ENCODE assay signal across 21 cellular contexts in the genomic region with DNA sequence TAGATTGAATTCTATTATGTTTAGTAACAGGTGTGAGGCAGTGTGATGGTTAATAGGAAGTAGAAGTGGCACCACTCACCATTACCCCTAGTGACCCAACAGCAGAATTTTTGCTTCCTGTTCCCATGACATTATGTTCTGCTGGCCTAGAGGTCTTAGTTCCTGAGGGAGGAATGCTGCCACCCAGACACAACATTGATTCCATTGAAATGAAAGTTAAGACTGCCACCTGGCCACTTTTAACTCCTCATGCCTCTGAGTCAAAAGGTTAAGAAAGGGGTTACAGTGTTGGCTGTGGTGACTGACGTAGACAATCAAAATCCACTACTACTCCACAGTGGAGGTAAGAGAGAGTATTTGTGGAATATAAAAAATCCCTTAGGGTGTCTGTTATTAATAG.
DNase-seq lines count a peak whose midpoint lies in the region; TF ChIP-seq lines count a peak whose summit lies in the region.
"Had no signal": no experiment of that assay in that cellular context is flagged by ENCODE, and none has a peak within 500 bp of the region (broad histone marks: within the 10 kb centered on the region; RNA-seq: fewer than 3 reads in every experiment).

No MANE protein-coding gene starts in this region.

- no peaks in the 10 kb centered on the region for H3K79me2 ChIP-seq in neural progenitor cell (ENCODE audit: low read depth)

- peaks cover 2% of the 10 kb centered on the region for H3K27me3 Mint-ChIP-seq in endothelial cell (ENCODE audit: unreplicated experiment)
- H3K27me3 Mint-ChIP-seq in neural progenitor cell (ENCODE audit: insufficient read depth, low read depth) = peaks cover 4% of the 10 kb centered on the region
- H3K27me3 Mint-ChIP-seq: B cell; CD4-positive, alpha-beta T cell had no signal

- H3K36me3 ChIP-seq in neural progenitor cell = no peaks in the 10 kb centered on the region
- no peaks in the 10 kb centered on the region for H3K36me3 ChIP-seq in right atrium auricular region
- H3K36me3 ChIP-seq: BLaER1, HAP-1 had no signal

- H3K4me1 Mint-ChIP-seq in endothelial cell (ENCODE audit: unreplicated experiment) (peaks cover 8% of the 10 kb centered on the region), neural progenitor cell (peaks cover 36% of the 10 kb centered on the region)
- H3K4me1 Mint-ChIP-seq: B cell had no signal

- H3K27me3 ChIP-seq in neural progenitor cell (no peaks in the 10 kb centered on the region), right atrium auricular region (no peaks in the 10 kb centered on the region)
- H3K27me3 ChIP-seq: BLaER1 had no signal

- no peak overlapping the region for H3K4me2 ChIP-seq in neural progenitor cell
- H3K4me2 ChIP-seq: BLaER1 had no signal

- no peaks in the 10 kb centered on the region for H3K9me3 ChIP-seq in neural progenitor cell (ENCODE audit: low read depth)
- H3K9me3 ChIP-seq in right atrium auricular region = no peaks in the 10 kb centered on the region
- H3K9me3 ChIP-seq: BLaER1, HAP-1 had no signal

- H3K4me3 Mint-ChIP-seq in endothelial cell (ENCODE audit: unreplicated experiment) = no peak overlapping the region
- H3K4me3 Mint-ChIP-seq in neural progenitor cell = no peak overlapping the region
- H3K4me3 Mint-ChIP-seq: B cell; CD4-positive, alpha-beta T cell; HFFc6 had no signal

- H2AFZ ChIP-seq in neural progenitor cell (replicated peaks) = no peak overlapping the region

- H3F3A ChIP-seq in neural progenitor cell (ENCODE audit: low read depth) = no peaks in the 10 kb centered on the region

- H3K4me3 ChIP-seq in neural progenitor cell (no peak overlapping the region), right atrium auricular region (no peak overlapping the region)
- H3K4me3 ChIP-seq: BLaER1, GM12878, HAP-1 had no signal

- H3K27ac Mint-ChIP-seq in endothelial cell (ENCODE audit: unreplicated experiment) (peak overlapping the region; percentile 25), neural progenitor cell (peak overlapping the region; percentile 83)
- H3K27ac Mint-ChIP-seq: B cell; CD4-positive, alpha-beta T cell; HFFc6 had no signal

- H3K9ac ChIP-seq in neural progenitor cell = no peak overlapping the region
- H3K9ac ChIP-seq: BLaER1 had no signal

- H3K9me3 Mint-ChIP-seq in endothelial cell (ENCODE audit: unreplicated experiment) (no peaks in the 10 kb centered on the region), neural progenitor cell (no peaks in the 10 kb centered on the region)
- H3K9me3 Mint-ChIP-seq: CD4-positive, alpha-beta T cell had no signal

- H3K27ac ChIP-seq in neural progenitor cell = no peak overlapping the region
- no peak overlapping the region for H3K27ac ChIP-seq in right atrium auricular region
- H3K27ac ChIP-seq: BLaER1, C4-2B had no signal

- H3K4me1 ChIP-seq in neural progenitor cell = peaks cover 17% of the 10 kb centered on the region
- H3K4me1 ChIP-seq in right atrium auricular region = no peaks in the 10 kb centered on the region
- H3K4me1 ChIP-seq: HAP-1 had no signal

- no peaks in the 10 kb centered on the region for H3K36me3 Mint-ChIP-seq in endothelial cell (ENCODE audit: low read depth, unreplicated experiment)
- H3K36me3 Mint-ChIP-seq in neural progenitor cell = no peaks in the 10 kb centered on the region

- TF ChIP-seq CTCF in endothelial cell (IDR thresholded peaks at IDR 0.05; ENCODE audit: unreplicated experiment) (no peak), neural progenitor cell (IDR thresholded peaks at IDR 0.05) (no peak), right atrium auricular region (IDR thresholded peaks at IDR 0.05) (no peak), GM20000 (IDR thresholded peaks at IDR 0.05; ENCODE audit: extremely low read depth, missing control alignments) (no peak)

- H4K20me1 ChIP-seq in neural progenitor cell (ENCODE audit: low read depth) = no peaks in the 10 kb centered on the region
- H4K20me1 ChIP-seq: BLaER1 had no signal

- peak; percentile 1 for DNase-seq in LHCN-M2 (ENCODE audit: low read depth)
- DNase-seq in endothelial cell (ENCODE audit: low spot score) = no peak
- DNase-seq in neural progenitor cell (ENCODE audit: low spot score) = no peak
- peak; percentile 89 for DNase-seq in renal cortical epithelial cell (ENCODE audit: low read depth)
- no peak for DNase-seq in right atrium auricular region (ENCODE audit: low spot score)
- no peak for DNase-seq in CD1c-positive myeloid dendritic cell (ENCODE audit: extremely low spot score)
- DNase-seq in mucosa of gallbladder (ENCODE audit: low spot score) = no peak
- no peak for DNase-seq in GM20000 (ENCODE audit: low spot score)
- DNase-seq: Calu3; CD4-positive, alpha-beta T cell; COR-L47; DMS79; EL; GDM1; GOT3; HFFc6 had no signal

Comparison
In these comparisons a context has a peak if more than half of its experiments do, and no peak if none do; other contexts are left out.
1. DNase-seq: peak in LHCN-M2 (single experiment) and renal cortical epithelial cell (single experiment); none in endothelial cell (single experiment), neural progenitor cell (single experiment), right atrium auricular region (single experiment), CD1c-positive myeloid dendritic cell (single experiment), mucosa of gallbladder (single experiment) and GM20000 (single experiment).